ENCODE assay signal across 1 cellular context in genomic region chr11:64306563-64306875, GRCh38.
TF ChIP-seq lines count a peak whose summit lies in the region.

No MANE protein-coding gene starts in this region.

TF ChIP-seq in H1, 55 proteins besides CTCF, POLR2A, EP300 and RAD21:
- TF ChIP-seq SAP30 (IDR thresholded peaks at IDR 0.05; ENCODE audit: insufficient read depth, insufficient replicate concordance, low read length) (no peak), CTBP2 (IDR thresholded peaks at IDR 0.05; ENCODE audit: borderline replicate concordance, insufficient read depth, insufficient read length, low read length) (no peak), KDM4A (IDR thresholded peaks at IDR 0.05; ENCODE audit: low read depth, low read length, severe bottlenecking) (no peak), POLR2AphosphoS5 (IDR thresholded peaks at IDR 0.05; ENCODE audit: low read depth, low read length) (no peak), SIRT6 (IDR thresholded peaks at IDR 0.05; ENCODE audit: low read length) (no peak)
